8 cellular contexts compared by ENCODE assay signal in genomic region chr7:12570529-12571461, GRCh38. TPM values are rescaled to one million over a fixed set of nuclear protein-coding genes. Genes with fewer than 3 reads are reported as not detected.
A peak's percentile ranks its signal among the peaks of the same experiment; 100 is the strongest.
DNase-seq lines count a peak whose midpoint lies in the region; ATAC-seq and TF ChIP-seq lines count a peak whose summit lies in the region.

TSS of gene SCIN (plus strand) at chr7:12570720. CDS start at chr7:12570787, 67 bp downstream.

- H3K36me3 ChIP-seq in HEK293 (ENCODE audit: control insufficient read depth in 2 of 2, insufficient read depth in 1 of 2, low read length in 2 of 2) (no peaks in the 10 kb centered on the region), body of pancreas (replicated peaks in 1 of 2; ENCODE audit: insufficient read depth in 1 of 2, low read depth in 2 of 2) (no peaks in the 10 kb centered on the region)

- H3K4me3 ChIP-seq in HEK293 (ENCODE audit: low read depth, low read length): peak within 1 kb of the TSS; percentile 56
- peak within 1 kb of the TSS; percentile 6 to 16 for H3K4me3 ChIP-seq in body of pancreas
- peak within 1 kb of the TSS; percentile 54 for H3K4me3 ChIP-seq in iPS-18c (ENCODE audit: insufficient read depth, low read depth, low read length)

- H3K4me1 ChIP-seq in HEK293 (ENCODE audit: control insufficient read depth, insufficient read depth, low read length) (0 out of 2 replicates have a peak, but pooled peaks cover 2% of the 10 kb centered on the region), body of pancreas (peaks cover 14% of the 10 kb centered on the region)

- TF ChIP-seq POLR2A in body of pancreas (IDR thresholded peaks at IDR 0.05): peak in 1 of 3 donors; percentile 22

- 3 to 4% methylated on average over 44 to 74 of the region's 74 CpGs for WGBS in body of pancreas, 2 donors

- H3K27ac ChIP-seq in HEK293 (ENCODE audit: extremely low read depth, low read depth, low read length): peak within 1 kb of the TSS; percentile 35; the same call in 1 of the 2 replicates
- H3K27ac ChIP-seq in body of pancreas: no peak within 1 kb of the TSS

- H3K27me3 ChIP-seq in body of pancreas: no peaks in the 10 kb centered on the region

- intact Hi-C loops in body of pancreas (cut with DNase I) (no loop called here), sciatic nerve (cut with DNase I) (no loop called here)

- CTCF ChIA-PET in HEK293 (lab: Yijun Ruan, JAX): interaction anchor here (0.6 to 1.5 kb wide), 5 partner anchors 10 to 116 kb away, joined by 3 to 4 read pairs (median 3); partner anchors contain the start of gene ARL4A

- peak; percentile 60 for ATAC-seq in body of pancreas
- ATAC-seq in sciatic nerve: peak; percentile 67

- TF ChIP-seq CTCF in HEK293 (tag by site-specific recombination; IDR thresholded peaks at IDR 0.05) (0 out of 2 replicates have a peak, but pooled peaks have one; percentile 7), body of pancreas (IDR thresholded peaks at IDR 0.05) (no peak)

- H3K9me3 ChIP-seq in HEK293 (ENCODE audit: control insufficient read depth, insufficient read depth, low read depth, low read length) (no peaks in the 10 kb centered on the region), body of pancreas (no peaks in the 10 kb centered on the region), iPS-18c (ENCODE audit: control insufficient read depth, insufficient read depth, low read length) (no peaks in the 10 kb centered on the region)

- DNase-seq in D341Med (ENCODE audit: low spot score) (peak; percentile 73), NCI-H748 treated with DMSO at 0.1 percent for 48 hours (lab: John Stamatoyannopoulos, UW) (peak; percentile 79), body of pancreas (peak; percentile 25 to 50 (median 32)), sciatic nerve (ENCODE audit: low spot score) (peak; percentile 63), COLO829 (ENCODE audit: low spot score) (no peak), H4 (ENCODE audit: low spot score) (no peak)

- POLR2A ChIA-PET in HEK293 (lab: Yijun Ruan, JAX): interaction anchor here (1.5 kb wide), 1 partner anchor 17 kb away, joined by 4 read pairs; no protein-coding TSS in a partner anchor

TF ChIP-seq in HEK293, 187 proteins besides CTCF, POLR2A, EP300 and RAD21 (continues in another document):
- TF ChIP-seq, protein P1, sequence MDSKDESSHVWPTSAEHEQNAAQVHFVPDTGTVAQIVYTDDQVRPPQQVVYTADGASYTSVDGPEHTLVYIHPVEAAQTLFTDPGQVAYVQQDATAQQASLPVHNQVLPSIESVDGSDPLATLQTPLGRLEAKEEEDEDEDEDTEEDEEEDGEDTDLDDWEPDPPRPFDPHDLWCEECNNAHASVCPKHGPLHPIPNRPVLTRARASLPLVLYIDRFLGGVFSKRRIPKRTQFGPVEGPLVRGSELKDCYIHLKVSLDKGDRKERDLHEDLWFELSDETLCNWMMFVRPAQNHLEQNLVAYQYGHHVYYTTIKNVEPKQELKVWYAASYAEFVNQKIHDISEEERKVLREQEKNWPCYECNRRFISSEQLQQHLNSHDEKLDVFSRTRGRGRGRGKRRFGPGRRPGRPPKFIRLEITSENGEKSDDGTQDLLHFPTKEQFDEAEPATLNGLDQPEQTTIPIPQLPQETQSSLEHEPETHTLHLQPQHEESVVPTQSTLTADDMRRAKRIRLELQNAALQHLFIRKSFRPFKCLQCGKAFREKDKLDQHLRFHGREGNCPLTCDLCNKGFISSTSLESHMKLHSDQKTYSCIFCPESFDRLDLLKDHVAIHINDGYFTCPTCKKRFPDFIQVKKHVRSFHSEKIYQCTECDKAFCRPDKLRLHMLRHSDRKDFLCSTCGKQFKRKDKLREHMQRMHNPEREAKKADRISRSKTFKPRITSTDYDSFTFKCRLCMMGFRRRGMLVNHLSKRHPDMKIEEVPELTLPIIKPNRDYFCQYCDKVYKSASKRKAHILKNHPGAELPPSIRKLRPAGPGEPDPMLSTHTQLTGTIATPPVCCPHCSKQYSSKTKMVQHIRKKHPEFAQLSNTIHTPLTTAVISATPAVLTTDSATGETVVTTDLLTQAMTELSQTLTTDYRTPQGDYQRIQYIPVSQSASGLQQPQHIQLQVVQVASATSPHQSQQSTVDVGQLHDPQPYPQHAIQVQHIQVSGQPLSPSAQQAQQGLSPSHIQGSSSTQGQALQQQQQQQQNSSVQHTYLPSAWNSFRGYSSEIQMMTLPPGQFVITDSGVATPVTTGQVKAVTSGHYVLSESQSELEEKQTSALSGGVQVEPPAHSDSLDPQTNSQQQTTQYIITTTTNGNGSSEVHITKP (tag by site-specific recombination; IDR thresholded peaks at IDR 0.05): peak; percentile 74
- TF ChIP-seq ZNF514 (tag by site-specific recombination; IDR thresholded peaks at IDR 0.05) (no peak), ZNF169 (tag by site-specific recombination; IDR thresholded peaks at IDR 0.05) (no peak), YY1 (tag by site-specific recombination; IDR thresholded peaks at IDR 0.05) (0 out of 2 replicates have a peak, but pooled peaks have one; percentile 16), ZNF121 (tag by site-specific recombination; IDR thresholded peaks at IDR 0.05) (no peak), ZNF146 (tag by site-specific recombination; IDR thresholded peaks at IDR 0.05) (no peak), ZNF18 (tag by site-specific recombination; IDR thresholded peaks at IDR 0.05) (no peak), OSR2 (tag by site-specific recombination; IDR thresholded peaks at IDR 0.05) (no peak), ZBTB20 (tag by site-specific recombination; IDR thresholded peaks at IDR 0.05) (peak; percentile 32; the same call in 1 of the 2 replicates), ZFHX2 (tag by site-specific recombination; conservative IDR thresholded peaks at IDR 0.05) (peak; percentile 49), ZNF248 (tag by site-specific recombination; IDR thresholded peaks at IDR 0.05) (no peak), HIC1 (tag by site-specific recombination; IDR thresholded peaks at IDR 0.05) (peak; percentile 47; the same call in 1 of the 2 replicates), KLF7 (tag by site-specific recombination; IDR thresholded peaks at IDR 0.05; ENCODE audit: borderline replicate concordance) (no peak), ZNF830 (tag by site-specific recombination; IDR thresholded peaks at IDR 0.05; ENCODE audit: low read depth) (no peak), KLF1 (tag by site-specific recombination; IDR thresholded peaks at IDR 0.05) (no peak), KLF9 (tag by site-specific recombination; IDR thresholded peaks at IDR 0.05; ENCODE audit: low read depth) (no peak), ZSCAN16 (tag by site-specific recombination; IDR thresholded peaks at IDR 0.05) (no peak), BCL11B (tag by site-specific recombination; IDR thresholded peaks at IDR 0.05; ENCODE audit: low read depth) (no peak), ZBTB17 (tag by site-specific recombination; IDR thresholded peaks at IDR 0.05) (peak; percentile 82), ZNF221 (tag by site-specific recombination; IDR thresholded peaks at IDR 0.05; ENCODE audit: borderline replicate concordance) (no peak), ZNF707 (tag by site-specific recombination; IDR thresholded peaks at IDR 0.05) (no peak), ZNF549 (tag by site-specific recombination; IDR thresholded peaks at IDR 0.05) (no peak), SCRT2 (tag by site-specific recombination; IDR thresholded peaks at IDR 0.05) (no peak)
- TF ChIP-seq, protein P2, sequence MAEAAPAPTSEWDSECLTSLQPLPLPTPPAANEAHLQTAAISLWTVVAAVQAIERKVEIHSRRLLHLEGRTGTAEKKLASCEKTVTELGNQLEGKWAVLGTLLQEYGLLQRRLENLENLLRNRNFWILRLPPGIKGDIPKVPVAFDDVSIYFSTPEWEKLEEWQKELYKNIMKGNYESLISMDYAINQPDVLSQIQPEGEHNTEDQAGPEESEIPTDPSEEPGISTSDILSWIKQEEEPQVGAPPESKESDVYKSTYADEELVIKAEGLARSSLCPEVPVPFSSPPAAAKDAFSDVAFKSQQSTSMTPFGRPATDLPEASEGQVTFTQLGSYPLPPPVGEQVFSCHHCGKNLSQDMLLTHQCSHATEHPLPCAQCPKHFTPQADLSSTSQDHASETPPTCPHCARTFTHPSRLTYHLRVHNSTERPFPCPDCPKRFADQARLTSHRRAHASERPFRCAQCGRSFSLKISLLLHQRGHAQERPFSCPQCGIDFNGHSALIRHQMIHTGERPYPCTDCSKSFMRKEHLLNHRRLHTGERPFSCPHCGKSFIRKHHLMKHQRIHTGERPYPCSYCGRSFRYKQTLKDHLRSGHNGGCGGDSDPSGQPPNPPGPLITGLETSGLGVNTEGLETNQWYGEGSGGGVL (tag by site-specific recombination; IDR thresholded peaks at IDR 0.05): 0 out of 2 replicates have a peak, but pooled peaks have one; percentile 26

RNA-seq across cellular contexts. Expression of gene SCIN, which starts in this region (rescaled TPM):
- 1 to 10 TPM in 1 of 2 donors, not detected in 1; 1.3 TPM for total RNA-seq in body of pancreas
- total RNA-seq in sciatic nerve: 9.8 TPM
- total RNA-seq in H4 (2014; rRNA removed; shearing (Covaris generic)): 0.35 and 0.37 TPM in 2 replicates

Comparison
In these comparisons a context has a peak if more than half of its experiments do, and no peak if none do; other contexts are left out.
1. DNase-seq: peak in D341Med (single experiment), NCI-H748 treated with DMSO at 0.1 percent for 48 hours (single experiment), body of pancreas (4 of 4) and sciatic nerve (single experiment); none in COLO829 (single experiment) and H4 (single experiment).
2. Peak in every context shown above with its lines, with median percentiles within 50 percentile points of each other: H3K4me3 ChIP-seq.